ENCODE assay signal across 1 cellular context in genomic region chr6:113634352-113635163, GRCh38.
TF ChIP-seq lines count a peak whose summit lies in the region.

No MANE protein-coding gene starts in this region.

TF ChIP-seq in GM12878, 131 proteins besides CTCF, POLR2A, EP300 and RAD21 (continued from another document and continues in another):
- TF ChIP-seq CBX5 (IDR thresholded peaks at IDR 0.05; ENCODE audit: low read depth) = peak; percentile 70; the same call in 1 of the 2 replicates
- TF ChIP-seq SP1 (IDR thresholded peaks at IDR 0.05; ENCODE audit: low read depth, low read length) = peak; percentile 13
- TF ChIP-seq ZNF274 (IDR thresholded peaks at IDR 0.05; ENCODE audit: insufficient read depth, insufficient read length) = no peak
- peak; percentile 79 for TF ChIP-seq POLR2AphosphoS5 (IDR thresholded peaks at IDR 0.05; ENCODE audit: low read length)
- no peak for TF ChIP-seq LARP7 (IDR thresholded peaks at IDR 0.05)
- peak; percentile 97 for TF ChIP-seq MTA2 (IDR thresholded peaks at IDR 0.05; ENCODE audit: low read depth)
- no peak for TF ChIP-seq RB1 (IDR thresholded peaks at IDR 0.05; ENCODE audit: borderline replicate concordance)
- TF ChIP-seq RELA (IDR thresholded peaks at IDR 0.05; ENCODE audit: borderline replicate concordance, partially characterized antibody) = peak; percentile 77
- peak; percentile 32; the same call in 1 of the 2 replicates for TF ChIP-seq MXI1 (IDR thresholded peaks at IDR 0.05; ENCODE audit: low read depth, low read length)
- TF ChIP-seq TCF3 (IDR thresholded peaks at IDR 0.05; ENCODE audit: borderline replicate concordance, insufficient read depth, low read depth, low read length) = no peak
- TF ChIP-seq STAT3 (IDR thresholded peaks at IDR 0.05; ENCODE audit: low read depth, low read length) = no peak; the same call in 1 of the 2 replicates
- TF ChIP-seq GATAD2B (conservative IDR thresholded peaks at IDR 0.05; ENCODE audit: low read depth) = peak; percentile 55; the same call in 1 of the 2 replicates
- 0 out of 2 replicates have a peak, but pooled peaks have one; percentile 15 for TF ChIP-seq TCF12 (IDR thresholded peaks at IDR 0.05; ENCODE audit: low read depth, low read length)
- TF ChIP-seq NRF1 (conservative IDR thresholded peaks at IDR 0.05; ENCODE audit: low read depth, low read length) = no peak
- TF ChIP-seq ESRRA (IDR thresholded peaks at IDR 0.05; ENCODE audit: low read length) = no peak
- TF ChIP-seq IRF4 (IDR thresholded peaks at IDR 0.05; ENCODE audit: low read depth, low read length) = peak; percentile 81
- peak; percentile 88; the same call in 2 of the 3 replicates for TF ChIP-seq POU2F2 (IDR thresholded peaks at IDR 0.05; ENCODE audit: borderline replicate concordance, low read depth, low read length)
- TF ChIP-seq, protein P1, sequence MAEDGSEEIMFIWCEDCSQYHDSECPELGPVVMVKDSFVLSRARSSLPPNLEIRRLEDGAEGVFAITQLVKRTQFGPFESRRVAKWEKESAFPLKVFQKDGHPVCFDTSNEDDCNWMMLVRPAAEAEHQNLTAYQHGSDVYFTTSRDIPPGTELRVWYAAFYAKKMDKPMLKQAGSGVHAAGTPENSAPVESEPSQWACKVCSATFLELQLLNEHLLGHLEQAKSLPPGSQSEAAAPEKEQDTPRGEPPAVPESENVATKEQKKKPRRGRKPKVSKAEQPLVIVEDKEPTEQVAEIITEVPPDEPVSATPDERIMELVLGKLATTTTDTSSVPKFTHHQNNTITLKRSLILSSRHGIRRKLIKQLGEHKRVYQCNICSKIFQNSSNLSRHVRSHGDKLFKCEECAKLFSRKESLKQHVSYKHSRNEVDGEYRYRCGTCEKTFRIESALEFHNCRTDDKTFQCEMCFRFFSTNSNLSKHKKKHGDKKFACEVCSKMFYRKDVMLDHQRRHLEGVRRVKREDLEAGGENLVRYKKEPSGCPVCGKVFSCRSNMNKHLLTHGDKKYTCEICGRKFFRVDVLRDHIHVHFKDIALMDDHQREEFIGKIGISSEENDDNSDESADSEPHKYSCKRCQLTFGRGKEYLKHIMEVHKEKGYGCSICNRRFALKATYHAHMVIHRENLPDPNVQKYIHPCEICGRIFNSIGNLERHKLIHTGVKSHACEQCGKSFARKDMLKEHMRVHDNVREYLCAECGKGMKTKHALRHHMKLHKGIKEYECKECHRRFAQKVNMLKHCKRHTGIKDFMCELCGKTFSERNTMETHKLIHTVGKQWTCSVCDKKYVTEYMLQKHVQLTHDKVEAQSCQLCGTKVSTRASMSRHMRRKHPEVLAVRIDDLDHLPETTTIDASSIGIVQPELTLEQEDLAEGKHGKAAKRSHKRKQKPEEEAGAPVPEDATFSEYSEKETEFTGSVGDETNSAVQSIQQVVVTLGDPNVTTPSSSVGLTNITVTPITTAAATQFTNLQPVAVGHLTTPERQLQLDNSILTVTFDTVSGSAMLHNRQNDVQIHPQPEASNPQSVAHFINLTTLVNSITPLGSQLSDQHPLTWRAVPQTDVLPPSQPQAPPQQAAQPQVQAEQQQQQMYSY (CRISPR knock-in tag; IDR thresholded peaks at IDR 0.05) = peak; percentile 62; the same call in 1 of the 2 replicates
- TF ChIP-seq, protein P2, sequence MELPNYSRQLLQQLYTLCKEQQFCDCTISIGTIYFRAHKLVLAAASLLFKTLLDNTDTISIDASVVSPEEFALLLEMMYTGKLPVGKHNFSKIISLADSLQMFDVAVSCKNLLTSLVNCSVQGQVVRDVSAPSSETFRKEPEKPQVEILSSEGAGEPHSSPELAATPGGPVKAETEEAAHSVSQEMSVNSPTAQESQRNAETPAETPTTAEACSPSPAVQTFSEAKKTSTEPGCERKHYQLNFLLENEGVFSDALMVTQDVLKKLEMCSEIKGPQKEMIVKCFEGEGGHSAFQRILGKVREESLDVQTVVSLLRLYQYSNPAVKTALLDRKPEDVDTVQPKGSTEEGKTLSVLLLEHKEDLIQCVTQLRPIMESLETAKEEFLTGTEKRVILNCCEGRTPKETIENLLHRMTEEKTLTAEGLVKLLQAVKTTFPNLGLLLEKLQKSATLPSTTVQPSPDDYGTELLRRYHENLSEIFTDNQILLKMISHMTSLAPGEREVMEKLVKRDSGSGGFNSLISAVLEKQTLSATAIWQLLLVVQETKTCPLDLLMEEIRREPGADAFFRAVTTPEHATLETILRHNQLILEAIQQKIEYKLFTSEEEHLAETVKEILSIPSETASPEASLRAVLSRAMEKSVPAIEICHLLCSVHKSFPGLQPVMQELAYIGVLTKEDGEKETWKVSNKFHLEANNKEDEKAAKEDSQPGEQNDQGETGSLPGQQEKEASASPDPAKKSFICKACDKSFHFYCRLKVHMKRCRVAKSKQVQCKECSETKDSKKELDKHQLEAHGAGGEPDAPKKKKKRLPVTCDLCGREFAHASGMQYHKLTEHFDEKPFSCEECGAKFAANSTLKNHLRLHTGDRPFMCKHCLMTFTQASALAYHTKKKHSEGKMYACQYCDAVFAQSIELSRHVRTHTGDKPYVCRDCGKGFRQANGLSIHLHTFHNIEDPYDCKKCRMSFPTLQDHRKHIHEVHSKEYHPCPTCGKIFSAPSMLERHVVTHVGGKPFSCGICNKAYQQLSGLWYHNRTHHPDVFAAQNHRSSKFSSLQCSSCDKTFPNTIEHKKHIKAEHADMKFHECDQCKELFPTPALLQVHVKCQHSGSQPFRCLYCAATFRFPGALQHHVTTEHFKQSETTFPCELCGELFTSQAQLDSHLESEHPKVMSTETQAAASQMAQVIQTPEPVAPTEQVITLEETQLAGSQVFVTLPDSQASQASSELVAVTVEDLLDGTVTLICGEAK (IDR thresholded peaks at IDR 0.05; ENCODE audit: borderline replicate concordance) = no peak; the same call in 1 of the 2 replicates
- TF ChIP-seq RELB (IDR thresholded peaks at IDR 0.05; ENCODE audit: low read depth) = peak; percentile 99
- no peak for TF ChIP-seq NR2C1 (IDR thresholded peaks at IDR 0.05)
- TF ChIP-seq ATF2 (IDR thresholded peaks at IDR 0.05; ENCODE audit: low read length) = peak; percentile 96
- TF ChIP-seq SRF (IDR thresholded peaks at IDR 0.05; ENCODE audit: low read depth in 2 of 2, low read length in 2 of 2) = 0 out of 4 replicates have a peak, but pooled peaks of 1 of the 2 experiments have one; percentile 50
- no peak for TF ChIP-seq KLF5 (IDR thresholded peaks at IDR 0.05; ENCODE audit: partially characterized antibody)
- TF ChIP-seq, protein P3, sequence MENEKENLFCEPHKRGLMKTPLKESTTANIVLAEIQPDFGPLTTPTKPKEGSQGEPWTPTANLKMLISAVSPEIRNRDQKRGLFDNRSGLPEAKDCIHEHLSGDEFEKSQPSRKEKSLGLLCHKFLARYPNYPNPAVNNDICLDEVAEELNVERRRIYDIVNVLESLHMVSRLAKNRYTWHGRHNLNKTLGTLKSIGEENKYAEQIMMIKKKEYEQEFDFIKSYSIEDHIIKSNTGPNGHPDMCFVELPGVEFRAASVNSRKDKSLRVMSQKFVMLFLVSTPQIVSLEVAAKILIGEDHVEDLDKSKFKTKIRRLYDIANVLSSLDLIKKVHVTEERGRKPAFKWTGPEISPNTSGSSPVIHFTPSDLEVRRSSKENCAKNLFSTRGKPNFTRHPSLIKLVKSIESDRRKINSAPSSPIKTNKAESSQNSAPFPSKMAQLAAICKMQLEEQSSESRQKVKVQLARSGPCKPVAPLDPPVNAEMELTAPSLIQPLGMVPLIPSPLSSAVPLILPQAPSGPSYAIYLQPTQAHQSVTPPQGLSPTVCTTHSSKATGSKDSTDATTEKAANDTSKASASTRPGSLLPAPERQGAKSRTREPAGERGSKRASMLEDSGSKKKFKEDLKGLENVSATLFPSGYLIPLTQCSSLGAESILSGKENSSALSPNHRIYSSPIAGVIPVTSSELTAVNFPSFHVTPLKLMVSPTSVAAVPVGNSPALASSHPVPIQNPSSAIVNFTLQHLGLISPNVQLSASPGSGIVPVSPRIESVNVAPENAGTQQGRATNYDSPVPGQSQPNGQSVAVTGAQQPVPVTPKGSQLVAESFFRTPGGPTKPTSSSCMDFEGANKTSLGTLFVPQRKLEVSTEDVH (IDR thresholded peaks at IDR 0.05; ENCODE audit: low read depth, partially characterized antibody) = no peak
- no peak for TF ChIP-seq ZNF384 (IDR thresholded peaks at IDR 0.05; ENCODE audit: borderline replicate concordance, low read depth, low read length)
- TF ChIP-seq TBL1XR1 (IDR thresholded peaks at IDR 0.05; ENCODE audit: low read depth, low read length) = peak; percentile 73; the same call in 1 of the 2 replicates
- TF ChIP-seq GABPA (IDR thresholded peaks at IDR 0.05; ENCODE audit: low read depth) = no peak
- TF ChIP-seq, protein P4, sequence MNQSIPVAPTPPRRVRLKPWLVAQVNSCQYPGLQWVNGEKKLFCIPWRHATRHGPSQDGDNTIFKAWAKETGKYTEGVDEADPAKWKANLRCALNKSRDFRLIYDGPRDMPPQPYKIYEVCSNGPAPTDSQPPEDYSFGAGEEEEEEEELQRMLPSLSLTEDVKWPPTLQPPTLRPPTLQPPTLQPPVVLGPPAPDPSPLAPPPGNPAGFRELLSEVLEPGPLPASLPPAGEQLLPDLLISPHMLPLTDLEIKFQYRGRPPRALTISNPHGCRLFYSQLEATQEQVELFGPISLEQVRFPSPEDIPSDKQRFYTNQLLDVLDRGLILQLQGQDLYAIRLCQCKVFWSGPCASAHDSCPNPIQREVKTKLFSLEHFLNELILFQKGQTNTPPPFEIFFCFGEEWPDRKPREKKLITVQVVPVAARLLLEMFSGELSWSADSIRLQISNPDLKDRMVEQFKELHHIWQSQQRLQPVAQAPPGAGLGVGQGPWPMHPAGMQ (IDR thresholded peaks at IDR 0.05; ENCODE audit: borderline replicate concordance) = no peak
- TF ChIP-seq SIN3A (IDR thresholded peaks at IDR 0.05; ENCODE audit: low read depth, low read length) = no peak
- TF ChIP-seq BMI1 (IDR thresholded peaks at IDR 0.05; ENCODE audit: borderline replicate concordance) = peak; percentile 67
- TF ChIP-seq EZH2 (IDR thresholded peaks at IDR 0.05; ENCODE audit: borderline replicate concordance, control insufficient read depth, low read depth, low read length) = no peak
- no peak for TF ChIP-seq YY1 (IDR thresholded peaks at IDR 0.05; ENCODE audit: low read depth, low read length)
- TF ChIP-seq SMAD5 (IDR thresholded peaks at IDR 0.05; ENCODE audit: low read depth) = peak; percentile 77
- TF ChIP-seq BCL3 (IDR thresholded peaks at IDR 0.05; ENCODE audit: borderline replicate concordance, insufficient read depth, low read depth, low read length, poor library complexity, severe bottlenecking) = peak; percentile 74
- no peak for TF ChIP-seq ZBTB33 (IDR thresholded peaks at IDR 0.05)
- TF ChIP-seq PAX8 (IDR thresholded peaks at IDR 0.05) = no peak
